ENCODE assay signal across 8 cellular contexts in genomic region chr2:234550511-234551107, GRCh38. TPM values are rescaled to one million over a fixed set of nuclear protein-coding genes. Genes with fewer than 3 reads are reported as not detected.
DNase-seq lines count a peak whose midpoint lies in the region; ATAC-seq and TF ChIP-seq lines count a peak whose summit lies in the region.

No MANE protein-coding gene starts in this region.

- no peaks in the 10 kb centered on the region for H3K27me3 ChIP-seq in endodermal cell (ENCODE audit: control insufficient read depth, insufficient read depth, low read length, poor library complexity, severe bottlenecking)

- H3K36me3 Mint-ChIP-seq in endodermal cell (ENCODE audit: low read depth) (peaks cover 2% of the 10 kb centered on the region), mesothelial cell of epicardium (no peaks in the 10 kb centered on the region)
- no peaks in the 10 kb centered on the region for H3K36me3 Mint-ChIP-seq in stimulated activated effector memory CD8-positive, alpha-beta T cell treated with anti-CD3 and anti-CD28 coated beads, Interleukin-12 subunit alpha, Interleukin-12 subunit beta, amount 100 ng/mL, for 72 hours

- H3K4me3 ChIP-seq in endodermal cell (ENCODE audit: low read length), result no peak overlapping the region

- H3K27ac ChIP-seq in endodermal cell (ENCODE audit: low read depth, low read length), result no peak overlapping the region

- peak; percentile 96 for TF ChIP-seq CTCF in endodermal cell (conservative IDR thresholded peaks at IDR 0.05)
- peak; percentile 89 for TF ChIP-seq CTCF in mesothelial cell of epicardium (IDR thresholded peaks at IDR 0.05; ENCODE audit: unreplicated experiment)

- ATAC-seq in stimulated activated effector memory CD8-positive, alpha-beta T cell treated with anti-CD3 and anti-CD28 coated beads, Interleukin-12 subunit alpha, Interleukin-12 subunit beta, amount 100 ng/mL, for 72 hours, result peak; percentile 77

- no peaks in the 10 kb centered on the region for H3K36me3 ChIP-seq in endodermal cell (ENCODE audit: control insufficient read depth, insufficient read depth, low read length)

- H3K9me3 Mint-ChIP-seq in endodermal cell (peaks cover 5% of the 10 kb centered on the region), mesothelial cell of epicardium (peaks cover 5% of the 10 kb centered on the region)
- H3K9me3 Mint-ChIP-seq in stimulated activated effector memory CD8-positive, alpha-beta T cell treated with anti-CD3 and anti-CD28 coated beads, Interleukin-12 subunit alpha, Interleukin-12 subunit beta, amount 100 ng/mL, for 72 hours, result peaks cover 4% of the 10 kb centered on the region

- WGBS in endodermal cell (ENCODE audit: insufficient coverage in 1 of 2, insufficient read length in 1 of 2), 2 experiments, result 29 to 39% methylated on average over 12 to 18 of the region's 18 CpGs

- DNase-seq in GDM1 (lab: John Stamatoyannopoulos, UW) (peak; percentile 53), HPDE6-E6E7 (ENCODE audit: extremely low spot score) (peak; percentile 62), NCI-H82 treated with DMSO at 0.1 percent for 48 hours (lab: John Stamatoyannopoulos, UW; ENCODE audit: unreplicated experiment) (peak; percentile 58), endodermal cell (peak; percentile 90), mesothelial cell of epicardium (ENCODE audit: low spot score in 2 of 2, unreplicated experiment in 2 of 2) (peak; percentile 31 to 68), GF-D8 (lab: John Stamatoyannopoulos, UW) (no peak)
- DNase-seq in activated CD8-positive, alpha-beta memory T cell treated with anti-CD3 and anti-CD28 coated beads for 24 hours, result peak; percentile 75
- peak; percentile 15 to 70 for DNase-seq in stimulated activated effector memory CD8-positive, alpha-beta T cell treated with anti-CD3 and anti-CD28 coated beads, Interleukin-12 subunit alpha, Interleukin-12 subunit beta, amount 100 ng/mL, for 72 hours (ENCODE audit: low spot score in 2 of 2)

- H3K27me3 Mint-ChIP-seq in endodermal cell (ENCODE audit: insufficient read depth) (peaks cover 2% of the 10 kb centered on the region), mesothelial cell of epicardium (ENCODE audit: low read depth) (peaks cover 26% of the 10 kb centered on the region)

- no peaks in the 10 kb centered on the region for H3K4me1 ChIP-seq in endodermal cell (ENCODE audit: control insufficient read depth, insufficient read depth, low read length)

- H3K4me3 Mint-ChIP-seq in endodermal cell (no peak overlapping the region), mesothelial cell of epicardium (no peak overlapping the region)
- H3K4me3 Mint-ChIP-seq in stimulated activated effector memory CD8-positive, alpha-beta T cell treated with anti-CD3 and anti-CD28 coated beads, Interleukin-12 subunit alpha, Interleukin-12 subunit beta, amount 100 ng/mL, for 72 hours, result no peak overlapping the region

- H3K9ac ChIP-seq in endodermal cell (ENCODE audit: extremely low read depth, low read length, poor library complexity, severe bottlenecking), result no peak overlapping the region

- H3K4me1 Mint-ChIP-seq in endodermal cell (peaks cover 29% of the 10 kb centered on the region), mesothelial cell of epicardium (peaks cover 3% of the 10 kb centered on the region)
- peaks cover 18% of the 10 kb centered on the region for H3K4me1 Mint-ChIP-seq in stimulated activated effector memory CD8-positive, alpha-beta T cell treated with anti-CD3 and anti-CD28 coated beads, Interleukin-12 subunit alpha, Interleukin-12 subunit beta, amount 100 ng/mL, for 72 hours

- H3K27ac Mint-ChIP-seq in endodermal cell (no peak overlapping the region), mesothelial cell of epicardium (no peak overlapping the region)
- H3K27ac Mint-ChIP-seq in stimulated activated effector memory CD8-positive, alpha-beta T cell treated with anti-CD3 and anti-CD28 coated beads, Interleukin-12 subunit alpha, Interleukin-12 subunit beta, amount 100 ng/mL, for 72 hours, result no peak overlapping the region

- peaks cover 10% of the 10 kb centered on the region for H3K9me3 ChIP-seq in endodermal cell (ENCODE audit: control insufficient read depth, low read length)

RNA-seq across cellular contexts. Expression of gene ARL4C, which starts 53.7 kb away (rescaled TPM):
- total RNA-seq in endodermal cell (10 to 100 TPM in 1 of 2 donors, 1 to 10 TPM in 1; 9.3 to 21.7 TPM), mesothelial cell of epicardium (18.4 to 21.4 TPM (median 20.7 TPM) in 3 replicates)
- 74.9 TPM for polyA plus RNA-seq in endodermal cell (2013, experiment 1 of 2)
- polyA plus RNA-seq in endodermal cell (2013, experiment 2 of 2), result 65.4 TPM
